ENCODE assay signal across 8 cellular contexts in genomic region chr1:119870917-119871486, GRCh38. TPM values are rescaled to one million over a fixed set of nuclear protein-coding genes. Genes with fewer than 3 reads are reported as not detected.
A peak's percentile ranks its signal among the peaks of the same experiment; 100 is the strongest.
DNase-seq lines count a peak whose midpoint lies in the region; ATAC-seq and TF ChIP-seq lines count a peak whose summit lies in the region.

No MANE protein-coding gene starts in this region.

- peak; percentile 60 for DNase-seq in GDM1 (lab: John Stamatoyannopoulos, UW)
- peak; percentile 52 to 71 for DNase-seq in SHP77 (lab: John Stamatoyannopoulos, UW)
- DNase-seq in activated naive CD4-positive, alpha-beta T cell treated with anti-CD3 and anti-CD28 coated beads for 36 hours = peak; percentile 78
- peak; percentile 94 for DNase-seq in glutamatergic neuron
- peak; percentile 77 to 91 for DNase-seq in trophoblast cell
- peak; percentile 71 to 90 for DNase-seq in upper lobe of left lung

- no peaks in the 10 kb centered on the region for H3K79me1 ChIP-seq in trophoblast cell (ENCODE audit: low read length)

- no CpG with 5 or more reads among the region's 16 CpGs for WGBS in trophoblast cell (ENCODE audit: extremely low coverage, insufficient coverage, insufficient read length)
- WGBS in upper lobe of left lung, 2 donors = 41 to 43% methylated on average over 13 to 16 of the region's 16 CpGs

- H3K36me3 Mint-ChIP-seq in activated naive CD4-positive, alpha-beta T cell treated with anti-CD3 and anti-CD28 coated beads for 36 hours (ENCODE audit: low read depth) = no peaks in the 10 kb centered on the region
- peaks cover 4% of the 10 kb centered on the region for H3K36me3 Mint-ChIP-seq in glutamatergic neuron (ENCODE audit: unreplicated experiment)

- H2BK5ac ChIP-seq in trophoblast cell (ENCODE audit: low read depth, low read length, poor library complexity) = no peak overlapping the region

- H3K79me2 ChIP-seq in Loucy (ENCODE audit: insufficient read depth, low read length) (no peaks in the 10 kb centered on the region), trophoblast cell (ENCODE audit: control insufficient read depth, insufficient read depth, low read length, poor library complexity) (no peaks in the 10 kb centered on the region)

- H3K9me2 ChIP-seq in Loucy (replicated peaks; ENCODE audit: low read depth, low read length) = no peaks in the 10 kb centered on the region

- peaks cover 4% of the 10 kb centered on the region for H3K4me1 ChIP-seq in Loucy (ENCODE audit: insufficient read depth, low read length, poor library complexity, severe bottlenecking)
- H3K4me1 ChIP-seq in trophoblast cell (ENCODE audit: control insufficient read depth in 1 of 2, insufficient read depth in 2 of 2, low read length in 2 of 2) = peaks cover 0 to 2% of the 10 kb centered on the region in 2 experiments
- peaks cover 0 to 6% (median 1%) of the 10 kb centered on the region in 4 donors for H3K4me1 ChIP-seq in upper lobe of left lung

- H3K27ac ChIP-seq in trophoblast cell (ENCODE audit: low read depth, low read length) = no peak overlapping the region
- H3K27ac ChIP-seq in upper lobe of left lung = no peak overlapping the region

- H3K4me1 Mint-ChIP-seq in activated naive CD4-positive, alpha-beta T cell treated with anti-CD3 and anti-CD28 coated beads for 36 hours (ENCODE audit: low read depth) = no peaks in the 10 kb centered on the region
- H3K4me1 Mint-ChIP-seq in glutamatergic neuron (ENCODE audit: low read depth, unreplicated experiment) = peaks cover 3% of the 10 kb centered on the region

- peak; percentile 97 for TF ChIP-seq CTCF in Loucy (conservative IDR thresholded peaks at IDR 0.05; ENCODE audit: low read length)
- peak; percentile 78 for TF ChIP-seq CTCF in glutamatergic neuron (IDR thresholded peaks at IDR 0.05; ENCODE audit: partially characterized antibody, unreplicated experiment)
- TF ChIP-seq CTCF in upper lobe of left lung (IDR thresholded peaks at IDR 0.05) = peak; percentile 56 to 83 (median 72)

- H3K4me3 ChIP-seq in Loucy (ENCODE audit: low read length, poor library complexity, severe bottlenecking) = peak overlapping the region; percentile 11
- H3K4me3 ChIP-seq in trophoblast cell (ENCODE audit: low read depth, low read length) = no peak overlapping the region
- H3K4me3 ChIP-seq in upper lobe of left lung = no peak overlapping the region

- no peak overlapping the region for H3K14ac ChIP-seq in trophoblast cell (ENCODE audit: low read length)

- TF ChIP-seq EP300 in upper lobe of left lung (IDR thresholded peaks at IDR 0.05) = no peak

- H2AK5ac ChIP-seq in trophoblast cell (ENCODE audit: low read length) = no peak overlapping the region

- H3K4ac ChIP-seq in trophoblast cell (ENCODE audit: low read depth, low read length) = no peak overlapping the region

- H2AFZ ChIP-seq in Loucy (ENCODE audit: low read length) (peak overlapping the region; percentile 96), trophoblast cell (ENCODE audit: insufficient read depth, low read length, poor library complexity) (peak overlapping the region; percentile 18)

- no peak overlapping the region for H2BK120ac ChIP-seq in trophoblast cell (ENCODE audit: insufficient read depth, low read length, poor library complexity)

- no peak overlapping the region for H3K18ac ChIP-seq in trophoblast cell (ENCODE audit: low read length)

- peak; percentile 80 to 94 for ATAC-seq in upper lobe of left lung (ENCODE audit: low FRiP score in 2 of 2)
- ATAC-seq in HG02678 (IDR thresholded peaks at IDR 0.05; ENCODE audit: unreplicated experiment) = no peak

- no peaks in the 10 kb centered on the region for H3K36me3 ChIP-seq in Loucy (ENCODE audit: insufficient read depth, low read length)
- H3K36me3 ChIP-seq in trophoblast cell (ENCODE audit: control insufficient read depth in 1 of 2, insufficient read depth in 2 of 2, low read length in 2 of 2) = no peaks in the 10 kb centered on the region
- H3K36me3 ChIP-seq in upper lobe of left lung = no peaks in the 10 kb centered on the region

- peaks cover 6% of the 10 kb centered on the region for H3K27me3 Mint-ChIP-seq in activated naive CD4-positive, alpha-beta T cell treated with anti-CD3 and anti-CD28 coated beads for 36 hours (ENCODE audit: low read depth)
- H3K27me3 Mint-ChIP-seq in glutamatergic neuron (ENCODE audit: unreplicated experiment) = no peaks in the 10 kb centered on the region

- no peak overlapping the region for H4K8ac ChIP-seq in trophoblast cell (ENCODE audit: low read depth, low read length)

- H3K27me3 ChIP-seq in Loucy (ENCODE audit: insufficient read depth, low read length, poor library complexity, severe bottlenecking) = no peaks in the 10 kb centered on the region
- H3K27me3 ChIP-seq in trophoblast cell (ENCODE audit: insufficient read depth, low read length) = no peaks in the 10 kb centered on the region
- no peaks in the 10 kb centered on the region for H3K27me3 ChIP-seq in upper lobe of left lung

- no peaks in the 10 kb centered on the region for H3F3A ChIP-seq in Loucy (ENCODE audit: low read depth)

- H3K9me3 Mint-ChIP-seq in activated naive CD4-positive, alpha-beta T cell treated with anti-CD3 and anti-CD28 coated beads for 36 hours = no peaks in the 10 kb centered on the region
- H3K9me3 Mint-ChIP-seq in glutamatergic neuron (ENCODE audit: unreplicated experiment) = no peaks in the 10 kb centered on the region

- H4K91ac ChIP-seq in trophoblast cell (ENCODE audit: low read depth, low read length) = no peak overlapping the region

- no peak overlapping the region for H3K4me3 Mint-ChIP-seq in activated naive CD4-positive, alpha-beta T cell treated with anti-CD3 and anti-CD28 coated beads for 36 hours
- H3K4me3 Mint-ChIP-seq in glutamatergic neuron (ENCODE audit: unreplicated experiment) = no peak overlapping the region

- no peak for TF ChIP-seq POLR2A in upper lobe of left lung (IDR thresholded peaks at IDR 0.05)

- intact Hi-C loops in activated naive CD4-positive, alpha-beta T cell treated with anti-CD3 and anti-CD28 coated beads for 36 hours (cut with micrococcal nuclease) = loop anchor here (5.0 kb wide), 2 partner anchors 64 to 129 kb away; no protein-coding TSS in a partner anchor

- no peak overlapping the region for H3K23ac ChIP-seq in trophoblast cell (ENCODE audit: low read length)

- CTCF ChIA-PET in activated naive CD4-positive, alpha-beta T cell treated with anti-CD3 and anti-CD28 coated beads for 36 hours (lab: Charles Lee) = interaction anchor here (0.6 to 2.6 kb wide), 11 partner anchors 8 to 262 kb away, joined by 3 to 16 read pairs (median 4); no protein-coding TSS in a partner anchor

- H4K20me1 ChIP-seq in Loucy (ENCODE audit: insufficient read depth, low read length, poor library complexity, severe bottlenecking) = no peaks in the 10 kb centered on the region

- H3K4me2 ChIP-seq in Loucy (ENCODE audit: low read depth, low read length, poor library complexity, severe bottlenecking) (peak overlapping the region; percentile 46), trophoblast cell (ENCODE audit: low read length) (no peak overlapping the region)

- H3K9ac ChIP-seq in Loucy (ENCODE audit: low read depth, low read length, poor library complexity, severe bottlenecking) (peak overlapping the region; percentile 16), trophoblast cell (ENCODE audit: low read length) (no peak overlapping the region)

- no peaks in the 10 kb centered on the region for H3K9me3 ChIP-seq in Loucy (ENCODE audit: insufficient read depth, low read depth, low read length)
- H3K9me3 ChIP-seq in trophoblast cell (ENCODE audit: insufficient read depth, low read depth, low read length) = no peaks in the 10 kb centered on the region
- no peaks in the 10 kb centered on the region for H3K9me3 ChIP-seq in upper lobe of left lung

- H3K27ac Mint-ChIP-seq in activated naive CD4-positive, alpha-beta T cell treated with anti-CD3 and anti-CD28 coated beads for 36 hours = no peak overlapping the region
- H3K27ac Mint-ChIP-seq in glutamatergic neuron (ENCODE audit: unreplicated experiment) = no peak overlapping the region

- H4K12ac ChIP-seq in trophoblast cell (ENCODE audit: low read depth, low read length) = no peak overlapping the region

- H2BK12ac ChIP-seq in trophoblast cell (ENCODE audit: low read length) = no peak overlapping the region

RNA-seq across cellular contexts. Expression of gene ADAM30, which starts 25.3 kb away (rescaled TPM):
- total RNA-seq in activated naive CD4-positive, alpha-beta T cell treated with anti-CD3 and anti-CD28 coated beads for 36 hours = not detected
- total RNA-seq in glutamatergic neuron (ENCODE audit: unreplicated experiment) (not detected), upper lobe of left lung (not detected)
- polyA plus RNA-seq in trophoblast cell (2013) = not detected in 2 replicates

RNA-seq across cellular contexts. Expression of gene REG4, which starts 59.7 kb away (rescaled TPM):
- total RNA-seq in activated naive CD4-positive, alpha-beta T cell treated with anti-CD3 and anti-CD28 coated beads for 36 hours = 1 to 10 TPM in 1 of 2 experiments, under 1 TPM in 1; 0.64 to 1.0 TPM
- not detected for total RNA-seq in glutamatergic neuron (ENCODE audit: unreplicated experiment)
- polyA plus RNA-seq in trophoblast cell (2013) = not detected in 2 replicates
- total RNA-seq in upper lobe of left lung = not detected
